ENCODE assay signal across 18 cellular contexts in genomic region chr2:202136526-202136925, GRCh38.
DNase-seq lines count a peak whose midpoint lies in the region; ATAC-seq and TF ChIP-seq lines count a peak whose summit lies in the region.
"Had no signal": no experiment of that assay in that cellular context is flagged by ENCODE, and none has a peak within 500 bp of the region (broad histone marks: within the 10 kb centered on the region; RNA-seq: fewer than 3 reads in every experiment).

No MANE protein-coding gene starts in this region.

- CTCF ChIA-PET in IMR-90 (lab: Yijun Ruan, JAX): no interaction called here

- H3K23ac ChIP-seq in IMR-90 (ENCODE audit: low read depth, low read length): no peak overlapping the region

- H3K18ac ChIP-seq in IMR-90 (ENCODE audit: low read depth, low read length): peak overlapping the region; percentile 81

- ATAC-seq in GM23338 (peak; percentile 35; the same call in 2 of the 3 replicates), IMR-90 (ENCODE audit: low read depth) (no peak), HG02981 (IDR thresholded peaks at IDR 0.05; ENCODE audit: unreplicated experiment) (no peak), T-helper 17 cell (no peak)
- ATAC-seq: GM12878, K562 had no signal

- H3K4me2 ChIP-seq in GM23338 (no peak overlapping the region), IMR-90 (ENCODE audit: low read depth, low read length) (no peak overlapping the region)

- H3K4me1 ChIP-seq in GM23338 (ENCODE audit: insufficient read depth) (peaks cover 9% of the 10 kb centered on the region), IMR-90 (ENCODE audit: control insufficient read depth, insufficient read depth, low read length) (peaks cover 28% of the 10 kb centered on the region), vagina (peaks cover 26% of the 10 kb centered on the region)

- no peak for TF ChIP-seq RAD21 in IMR-90 (IDR thresholded peaks at IDR 0.05; ENCODE audit: low read length)

- in situ Hi-C loops in IMR-90 (cut with MboI; ENCODE audit: low sequenced_read_pairs): no loop called here

- TF ChIP-seq CTCF in GM23338 (conservative IDR thresholded peaks at IDR 0.05; ENCODE audit: low read depth in 2 of 2) (no peak), IMR-90 (conservative IDR thresholded peaks at IDR 0.05; ENCODE audit: low read depth, low read length) (no peak), nephron (IDR thresholded peaks at IDR 0.05; ENCODE audit: unreplicated experiment in 3 of 3) (no peak), vagina (IDR thresholded peaks at IDR 0.05) (no peak)

- no peaks in the 10 kb centered on the region for H3K9me2 ChIP-seq in GM23338 (ENCODE audit: insufficient read depth)

- dilution Hi-C loops in IMR-90 (cut with HindIII; ENCODE audit: low sequenced_read_pairs, unreplicated experiment): no loop called here

- no TSS peak for BruUV-seq in IMR-90 (replicated peaks; lab: Mats Ljungman, UMichigan)

- H2BK5ac ChIP-seq in IMR-90 (ENCODE audit: low read depth, low read length, poor library complexity, severe bottlenecking): peak overlapping the region; percentile 82

- peak overlapping the region; percentile 98 for H2BK120ac ChIP-seq in IMR-90 (ENCODE audit: low read depth, low read length)

- no peaks in the 10 kb centered on the region for H3K9me3 Mint-ChIP-seq in GM23338
- no peaks in the 10 kb centered on the region for H3K9me3 Mint-ChIP-seq in nephron
- H3K9me3 Mint-ChIP-seq: CD14-positive monocyte; CD4-positive, alpha-beta memory T cell had no signal

- H3K56ac ChIP-seq in IMR-90 (ENCODE audit: extremely low read depth, insufficient read depth, low read length): no peak overlapping the region

- peak overlapping the region; percentile 98 for H4K91ac ChIP-seq in IMR-90 (ENCODE audit: insufficient read depth, low read depth, low read length)

- peaks cover 15% of the 10 kb centered on the region for H3K4me1 Mint-ChIP-seq in GM23338
- H3K4me1 Mint-ChIP-seq in nephron: peaks cover 58% of the 10 kb centered on the region
- H3K4me1 Mint-ChIP-seq in T-helper 17 cell: no peaks in the 10 kb centered on the region
- H3K4me1 Mint-ChIP-seq: CD4-positive, alpha-beta memory T cell had no signal

- 96% methylated on average over 9 of the region's 36 CpGs; no CpG with 5 or more reads in 1 of the 2 experiments for WGBS in IMR-90 (ENCODE audit: extremely low coverage in 2 of 2, insufficient read length in 1 of 2), 2 experiments

- H3K27me3 Mint-ChIP-seq in GM23338 (ENCODE audit: insufficient read depth, low read depth, poor library complexity) (peaks cover 10% of the 10 kb centered on the region), nephron (ENCODE audit: low read depth) (no peaks in the 10 kb centered on the region), T-helper 17 cell (peaks cover 11% of the 10 kb centered on the region)

- H3K36me3 Mint-ChIP-seq in GM23338 (ENCODE audit: low read depth) (no peaks in the 10 kb centered on the region), nephron (ENCODE audit: low read depth) (no peaks in the 10 kb centered on the region), T-helper 17 cell (ENCODE audit: low read depth) (peaks cover under 1% of the 10 kb centered on the region)
- H3K36me3 Mint-ChIP-seq: CD14-positive monocyte; CD4-positive, alpha-beta memory T cell had no signal

- peak overlapping the region; percentile 24 for H4K5ac ChIP-seq in IMR-90 (ENCODE audit: low read depth, low read length)

- peaks cover 17% of the 10 kb centered on the region for H3K9me1 ChIP-seq in IMR-90 (ENCODE audit: insufficient read depth, low read length)

- intact Hi-C loops in IMR-90 (cut with micrococcal nuclease): no loop called here
- intact Hi-C loops in vagina (cut with DNase I): no loop called here

- H3K27me3 ChIP-seq in GM23338 (ENCODE audit: insufficient read depth) (no peaks in the 10 kb centered on the region), IMR-90 (ENCODE audit: control insufficient read depth, insufficient read depth, low read length) (no peaks in the 10 kb centered on the region), vagina (no peaks in the 10 kb centered on the region)

- POLR2A ChIA-PET in IMR-90 (lab: Charles Lee; ENCODE audit: unreplicated experiment): no interaction called here

- H4K8ac ChIP-seq in IMR-90 (ENCODE audit: low read depth in 2 of 2, low read length in 2 of 2): peak overlapping the region; percentile 37 to 84; a peak in 2 of 4 replicates

- peak overlapping the region; percentile 97; the same call in 2 of the 3 replicates for H2BK15ac ChIP-seq in IMR-90 (ENCODE audit: low read depth, low read length)

- no peaks in the 10 kb centered on the region for H3F3A ChIP-seq in GM23338 (replicated peaks; ENCODE audit: low read depth)

- 0 out of 2 replicates have a peak overlapping the region, but pooled peaks have one; percentile 50 for H2AFZ ChIP-seq in GM23338
- no peak overlapping the region for H2AFZ ChIP-seq in IMR-90 (replicated peaks; ENCODE audit: low read length, poor library complexity)

- no peak for TF ChIP-seq POLR2A in IMR-90 (IDR thresholded peaks at IDR 0.05; ENCODE audit: low read depth, low read length)
- TF ChIP-seq POLR2A in vagina (IDR thresholded peaks at IDR 0.05): no peak

- H4K20me1 ChIP-seq in GM23338 (replicated peaks; ENCODE audit: insufficient read depth) (no peaks in the 10 kb centered on the region), IMR-90 (ENCODE audit: insufficient read depth, low read length) (no peaks in the 10 kb centered on the region)

- H2BK20ac ChIP-seq in IMR-90 (ENCODE audit: low read depth, low read length): peak overlapping the region; percentile 100

- peak overlapping the region; percentile 99 for H2AK5ac ChIP-seq in IMR-90 (ENCODE audit: low read depth, low read length)

- DNase-seq in GM23338 (ENCODE audit: low spot score): peak; percentile 23
- DNase-seq in IMR-90: no peak
- no peak for DNase-seq in vagina (ENCODE audit: extremely low spot score in 2 of 2)
- DNase-seq in SIG-M5 (lab: John Stamatoyannopoulos, UW): no peak
- no peak for DNase-seq in T-helper 17 cell
- DNase-seq: ACHN; CD4-positive, alpha-beta memory T cell; DMS 273 treated with DMSO at 0.1 percent for 48 hours; DMS53; DND-41; EL; HCEC 1CT had no signal

- H2AK9ac ChIP-seq in IMR-90 (replicated peaks; ENCODE audit: low read depth, low read length, poor library complexity): no peak overlapping the region

- H3K79me1 ChIP-seq in IMR-90 (ENCODE audit: low read depth in 1 of 2, low read length in 2 of 2): 0 out of 4 replicates have a peak, but pooled peaks cover 0 to 5% of the 10 kb centered on the region in 2 experiments

- H3K4me3 ChIP-seq in GM23338 (no peak overlapping the region), IMR-90 (ENCODE audit: insufficient read depth, low read depth, low read length) (no peak overlapping the region), vagina (no peak overlapping the region)
- H3K4me3 ChIP-seq: GM12878, K562 had no signal

- H3K27ac Mint-ChIP-seq in GM23338 (no peak overlapping the region), nephron (peak overlapping the region in 2 of 3 experiments; percentile 53 to 99), T-helper 17 cell (no peak overlapping the region)
- H3K27ac Mint-ChIP-seq: CD14-positive monocyte; CD4-positive, alpha-beta memory T cell had no signal

- H3K4ac ChIP-seq in IMR-90 (ENCODE audit: low read depth, low read length): peak overlapping the region; percentile 99

- H3K79me2 ChIP-seq in GM23338 (replicated peaks; ENCODE audit: insufficient read depth): no peaks in the 10 kb centered on the region

- peak overlapping the region; percentile 88 for H3K14ac ChIP-seq in IMR-90 (replicated peaks; ENCODE audit: low read depth, low read length)

- H3K36me3 ChIP-seq in GM23338 (ENCODE audit: insufficient read depth): no peaks in the 10 kb centered on the region
- H3K36me3 ChIP-seq in IMR-90 (ENCODE audit: control insufficient read depth, insufficient read depth, low read length): no peaks in the 10 kb centered on the region
- H3K36me3 ChIP-seq in vagina: no peaks in the 10 kb centered on the region

- H3K9me3 ChIP-seq in IMR-90 (ENCODE audit: control insufficient read depth, insufficient read depth, low read length) (no peaks in the 10 kb centered on the region), vagina (no peaks in the 10 kb centered on the region), T-helper 17 cell (ENCODE audit: control insufficient read depth, low read length, poor library complexity, severe bottlenecking) (no peaks in the 10 kb centered on the region)

- no peak overlapping the region for H3K4me3 Mint-ChIP-seq in GM23338
- H3K4me3 Mint-ChIP-seq in nephron: no peak overlapping the region
- H3K4me3 Mint-ChIP-seq in T-helper 17 cell: no peak overlapping the region
- H3K4me3 Mint-ChIP-seq: CD14-positive monocyte; CD4-positive, alpha-beta memory T cell had no signal

- H3K9ac ChIP-seq in IMR-90 (ENCODE audit: low read depth, low read length): no peak overlapping the region

- H3K27ac ChIP-seq in GM23338 (ENCODE audit: low read depth) (no peak overlapping the region), IMR-90 (ENCODE audit: insufficient read depth, low read length) (peak overlapping the region; percentile 15; the same call in 1 of the 2 replicates), vagina (peak overlapping the region; percentile 65)
- H3K27ac ChIP-seq: HL-60 had no signal

TF ChIP-seq in GM23338, 12 proteins besides CTCF, POLR2A, EP300 and RAD21 (continues in another document):
- TF ChIP-seq ZNF331 (CRISPR knock-in tag; IDR thresholded peaks at IDR 0.05; ENCODE audit: low read depth) (no peak), POLR2AphosphoS5 (IDR thresholded peaks at IDR 0.05; ENCODE audit: low read depth) (no peak)

TF ChIP-seq in IMR-90, 13 proteins besides CTCF, POLR2A, EP300 and RAD21:
- TF ChIP-seq NFE2L2 (IDR thresholded peaks at IDR 0.05; ENCODE audit: low read depth, low read length) (no peak), CEBPB (IDR thresholded peaks at IDR 0.05; ENCODE audit: low read depth, low read length) (no peak), FOS (IDR thresholded peaks at IDR 0.05; ENCODE audit: low read depth, low read length) (no peak), ELK1 (IDR thresholded peaks at IDR 0.05; ENCODE audit: borderline replicate concordance, low read depth, low read length) (no peak)

Comparison
In these comparisons a context has a peak if more than half of its experiments do, and no peak if none do; other contexts are left out.
1. H3K27ac Mint-ChIP-seq: peak in nephron (2 of 3); none in GM23338 (single experiment) and T-helper 17 cell (single experiment).